Comparison of ENCODE assay signal across 1 cellular context in the genomic region with DNA sequence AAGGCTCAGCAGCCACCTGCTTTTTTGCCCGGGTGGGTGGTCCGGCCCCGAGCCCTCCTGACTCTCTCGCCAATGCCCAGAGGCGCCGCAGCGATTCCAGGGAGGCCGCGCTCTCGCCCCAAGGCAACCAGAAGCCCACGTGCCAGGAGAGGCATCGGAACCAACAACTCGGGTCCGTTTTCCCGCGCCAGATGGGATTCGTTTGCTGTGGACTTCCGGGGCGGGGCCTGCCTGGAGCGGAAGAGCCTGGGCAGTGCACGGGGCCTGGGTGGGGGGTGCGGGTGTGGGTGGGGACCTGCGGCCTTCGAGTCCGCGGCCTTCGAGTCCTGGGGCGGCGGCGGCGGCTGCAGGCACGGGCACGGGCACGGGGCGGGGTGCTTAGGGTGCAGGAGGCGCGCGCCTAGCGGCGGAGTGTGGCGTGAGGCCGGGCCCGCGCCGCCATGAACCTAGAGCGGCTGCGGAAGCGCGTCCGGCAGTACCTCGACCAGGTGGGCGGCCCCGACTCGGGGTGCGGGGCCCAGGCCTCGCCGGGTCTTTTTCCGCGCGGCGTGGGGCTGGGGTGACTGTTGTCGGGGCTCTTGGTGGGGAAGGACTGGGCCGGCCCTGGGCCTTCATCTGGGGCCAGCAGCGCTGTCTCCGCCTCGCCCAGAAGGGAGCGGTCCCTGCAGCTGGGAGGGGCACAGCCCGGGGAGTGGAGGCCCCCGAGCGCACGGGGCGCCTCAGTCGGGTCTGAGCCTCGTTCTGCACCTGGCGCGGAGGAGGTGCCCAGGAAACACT.
A peak's percentile ranks its signal among the peaks of the same experiment; 100 is the strongest.
TF ChIP-seq lines count a peak whose summit lies in the region.

A gene with protein sequence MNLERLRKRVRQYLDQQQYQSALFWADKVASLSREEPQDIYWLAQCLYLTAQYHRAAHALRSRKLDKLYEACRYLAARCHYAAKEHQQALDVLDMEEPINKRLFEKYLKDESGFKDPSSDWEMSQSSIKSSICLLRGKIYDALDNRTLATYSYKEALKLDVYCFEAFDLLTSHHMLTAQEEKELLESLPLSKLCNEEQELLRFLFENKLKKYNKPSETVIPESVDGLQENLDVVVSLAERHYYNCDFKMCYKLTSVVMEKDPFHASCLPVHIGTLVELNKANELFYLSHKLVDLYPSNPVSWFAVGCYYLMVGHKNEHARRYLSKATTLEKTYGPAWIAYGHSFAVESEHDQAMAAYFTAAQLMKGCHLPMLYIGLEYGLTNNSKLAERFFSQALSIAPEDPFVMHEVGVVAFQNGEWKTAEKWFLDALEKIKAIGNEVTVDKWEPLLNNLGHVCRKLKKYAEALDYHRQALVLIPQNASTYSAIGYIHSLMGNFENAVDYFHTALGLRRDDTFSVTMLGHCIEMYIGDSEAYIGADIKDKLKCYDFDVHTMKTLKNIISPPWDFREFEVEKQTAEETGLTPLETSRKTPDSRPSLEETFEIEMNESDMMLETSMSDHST (plus strand): TSS at position 253 of the 777 bp plus-strand sequence. CDS start 188 bp downstream, at position 441.

TF ChIP-seq in HepG2, 621 proteins besides CTCF, POLR2A, EP300 and RAD21 (continued from another document and continues in another):
- TF ChIP-seq, protein P1, sequence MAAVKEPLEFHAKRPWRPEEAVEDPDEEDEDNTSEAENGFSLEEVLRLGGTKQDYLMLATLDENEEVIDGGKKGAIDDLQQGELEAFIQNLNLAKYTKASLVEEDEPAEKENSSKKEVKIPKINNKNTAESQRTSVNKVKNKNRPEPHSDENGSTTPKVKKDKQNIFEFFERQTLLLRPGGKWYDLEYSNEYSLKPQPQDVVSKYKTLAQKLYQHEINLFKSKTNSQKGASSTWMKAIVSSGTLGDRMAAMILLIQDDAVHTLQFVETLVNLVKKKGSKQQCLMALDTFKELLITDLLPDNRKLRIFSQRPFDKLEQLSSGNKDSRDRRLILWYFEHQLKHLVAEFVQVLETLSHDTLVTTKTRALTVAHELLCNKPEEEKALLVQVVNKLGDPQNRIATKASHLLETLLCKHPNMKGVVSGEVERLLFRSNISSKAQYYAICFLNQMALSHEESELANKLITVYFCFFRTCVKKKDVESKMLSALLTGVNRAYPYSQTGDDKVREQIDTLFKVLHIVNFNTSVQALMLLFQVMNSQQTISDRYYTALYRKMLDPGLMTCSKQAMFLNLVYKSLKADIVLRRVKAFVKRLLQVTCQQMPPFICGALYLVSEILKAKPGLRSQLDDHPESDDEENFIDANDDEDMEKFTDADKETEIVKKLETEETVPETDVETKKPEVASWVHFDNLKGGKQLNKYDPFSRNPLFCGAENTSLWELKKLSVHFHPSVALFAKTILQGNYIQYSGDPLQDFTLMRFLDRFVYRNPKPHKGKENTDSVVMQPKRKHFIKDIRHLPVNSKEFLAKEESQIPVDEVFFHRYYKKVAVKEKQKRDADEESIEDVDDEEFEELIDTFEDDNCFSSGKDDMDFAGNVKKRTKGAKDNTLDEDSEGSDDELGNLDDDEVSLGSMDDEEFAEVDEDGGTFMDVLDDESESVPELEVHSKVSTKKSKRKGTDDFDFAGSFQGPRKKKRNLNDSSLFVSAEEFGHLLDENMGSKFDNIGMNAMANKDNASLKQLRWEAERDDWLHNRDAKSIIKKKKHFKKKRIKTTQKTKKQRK (IDR thresholded peaks at IDR 0.05; ENCODE audit: low read length): no peak
- peak; percentile 86 for TF ChIP-seq ZFP36L1 (CRISPR knock-in tag; IDR thresholded peaks at IDR 0.05)
- peak; percentile 55; the same call in 1 of the 2 replicates for TF ChIP-seq ZNF333 (CRISPR knock-in tag; IDR thresholded peaks at IDR 0.05; ENCODE audit: borderline replicate concordance)
- TF ChIP-seq ZNF326 (CRISPR knock-in tag; IDR thresholded peaks at IDR 0.05; ENCODE audit: borderline replicate concordance): no peak
- peak; percentile 81 for TF ChIP-seq ZNF564 (CRISPR knock-in tag; IDR thresholded peaks at IDR 0.05)
- no peak for TF ChIP-seq SNRNP70 (IDR thresholded peaks at IDR 0.05; ENCODE audit: low read depth, low read length)
- no peak for TF ChIP-seq ZNF260 (CRISPR knock-in tag; IDR thresholded peaks at IDR 0.05; ENCODE audit: borderline replicate concordance, low read depth)
- TF ChIP-seq ZNF614 (CRISPR knock-in tag; IDR thresholded peaks at IDR 0.05; ENCODE audit: borderline replicate concordance): peak; percentile 53; the same call in 1 of the 2 replicates
- peak; percentile 64; the same call in 1 of the 2 replicates for TF ChIP-seq ZNF768 (CRISPR knock-in tag; IDR thresholded peaks at IDR 0.05)
- peak; percentile 70; the same call in 1 of the 2 replicates for TF ChIP-seq SALL2 (CRISPR knock-in tag; IDR thresholded peaks at IDR 0.05)
- peak; percentile 65 for TF ChIP-seq YY1 (IDR thresholded peaks at IDR 0.05; ENCODE audit: insufficient read depth, insufficient replicate concordance, low read depth, low read length)
- peak; percentile 81 for TF ChIP-seq REPIN1 (CRISPR knock-in tag; IDR thresholded peaks at IDR 0.05; ENCODE audit: borderline replicate concordance, low read depth)
- no peak for TF ChIP-seq ZNF660 (CRISPR knock-in tag; IDR thresholded peaks at IDR 0.05; ENCODE audit: borderline replicate concordance, low read depth)
- peak; percentile 71; the same call in 1 of the 2 replicates for TF ChIP-seq HES4 (CRISPR knock-in tag; IDR thresholded peaks at IDR 0.05; ENCODE audit: borderline replicate concordance)
- TF ChIP-seq ZNF558 (CRISPR knock-in tag; IDR thresholded peaks at IDR 0.05; ENCODE audit: borderline replicate concordance): peak; percentile 71; the same call in 1 of the 2 replicates
- TF ChIP-seq ZNF7 (CRISPR knock-in tag; IDR thresholded peaks at IDR 0.05): no peak
- TF ChIP-seq EHMT2 (IDR thresholded peaks at IDR 0.05; ENCODE audit: borderline replicate concordance, low read depth, low read length): peak; percentile 94; the same call in 1 of the 2 replicates
- TF ChIP-seq ZNF879 (CRISPR knock-in tag; IDR thresholded peaks at IDR 0.05): peak; percentile 89; the same call in 1 of the 2 replicates
- peak; percentile 46; the same call in 1 of the 2 replicates for TF ChIP-seq ZFP90 (CRISPR knock-in tag; IDR thresholded peaks at IDR 0.05; ENCODE audit: borderline replicate concordance)
- TF ChIP-seq, protein P2, sequence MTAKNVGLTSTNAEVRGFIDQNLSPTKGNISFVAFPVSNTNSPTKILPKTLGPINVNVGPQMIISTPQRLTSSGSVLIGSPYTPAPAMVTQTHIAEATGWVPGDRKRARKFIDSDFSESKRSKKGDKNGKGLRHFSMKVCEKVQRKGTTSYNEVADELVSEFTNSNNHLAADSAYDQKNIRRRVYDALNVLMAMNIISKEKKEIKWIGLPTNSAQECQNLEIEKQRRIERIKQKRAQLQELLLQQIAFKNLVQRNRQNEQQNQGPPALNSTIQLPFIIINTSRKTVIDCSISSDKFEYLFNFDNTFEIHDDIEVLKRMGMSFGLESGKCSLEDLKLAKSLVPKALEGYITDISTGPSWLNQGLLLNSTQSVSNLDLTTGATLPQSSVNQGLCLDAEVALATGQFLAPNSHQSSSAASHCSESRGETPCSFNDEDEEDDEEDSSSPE (CRISPR knock-in tag; IDR thresholded peaks at IDR 0.05): peak; percentile 96
- TF ChIP-seq ZNF839 (CRISPR knock-in tag; IDR thresholded peaks at IDR 0.05; ENCODE audit: borderline replicate concordance): no peak
- peak; percentile 36; the same call in 1 of the 2 replicates for TF ChIP-seq RARA (CRISPR knock-in tag; IDR thresholded peaks at IDR 0.05)
- no peak for TF ChIP-seq ZNF83 (CRISPR knock-in tag; IDR thresholded peaks at IDR 0.05; ENCODE audit: borderline replicate concordance)
- TF ChIP-seq ETV6 (CRISPR knock-in tag; conservative IDR thresholded peaks at IDR 0.05): peak; percentile 76
- peak; percentile 57 for TF ChIP-seq FOXA3 (CRISPR knock-in tag; IDR thresholded peaks at IDR 0.05)
- TF ChIP-seq SMYD3 (CRISPR knock-in tag; IDR thresholded peaks at IDR 0.05): peak; percentile 67; the same call in 1 of the 2 replicates
- TF ChIP-seq, protein P3, sequence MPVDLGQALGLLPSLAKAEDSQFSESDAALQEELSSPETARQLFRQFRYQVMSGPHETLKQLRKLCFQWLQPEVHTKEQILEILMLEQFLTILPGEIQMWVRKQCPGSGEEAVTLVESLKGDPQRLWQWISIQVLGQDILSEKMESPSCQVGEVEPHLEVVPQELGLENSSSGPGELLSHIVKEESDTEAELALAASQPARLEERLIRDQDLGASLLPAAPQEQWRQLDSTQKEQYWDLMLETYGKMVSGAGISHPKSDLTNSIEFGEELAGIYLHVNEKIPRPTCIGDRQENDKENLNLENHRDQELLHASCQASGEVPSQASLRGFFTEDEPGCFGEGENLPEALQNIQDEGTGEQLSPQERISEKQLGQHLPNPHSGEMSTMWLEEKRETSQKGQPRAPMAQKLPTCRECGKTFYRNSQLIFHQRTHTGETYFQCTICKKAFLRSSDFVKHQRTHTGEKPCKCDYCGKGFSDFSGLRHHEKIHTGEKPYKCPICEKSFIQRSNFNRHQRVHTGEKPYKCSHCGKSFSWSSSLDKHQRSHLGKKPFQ (CRISPR knock-in tag; IDR thresholded peaks at IDR 0.05; ENCODE audit: insufficient replicate concordance): peak; percentile 61
- TF ChIP-seq, protein P4, sequence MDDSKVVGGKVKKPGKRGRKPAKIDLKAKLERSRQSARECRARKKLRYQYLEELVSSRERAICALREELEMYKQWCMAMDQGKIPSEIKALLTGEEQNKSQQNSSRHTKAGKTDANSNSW (CRISPR knock-in tag; IDR thresholded peaks at IDR 0.05; ENCODE audit: borderline replicate concordance): peak; percentile 74; the same call in 1 of the 2 replicates
- TF ChIP-seq, protein P5, sequence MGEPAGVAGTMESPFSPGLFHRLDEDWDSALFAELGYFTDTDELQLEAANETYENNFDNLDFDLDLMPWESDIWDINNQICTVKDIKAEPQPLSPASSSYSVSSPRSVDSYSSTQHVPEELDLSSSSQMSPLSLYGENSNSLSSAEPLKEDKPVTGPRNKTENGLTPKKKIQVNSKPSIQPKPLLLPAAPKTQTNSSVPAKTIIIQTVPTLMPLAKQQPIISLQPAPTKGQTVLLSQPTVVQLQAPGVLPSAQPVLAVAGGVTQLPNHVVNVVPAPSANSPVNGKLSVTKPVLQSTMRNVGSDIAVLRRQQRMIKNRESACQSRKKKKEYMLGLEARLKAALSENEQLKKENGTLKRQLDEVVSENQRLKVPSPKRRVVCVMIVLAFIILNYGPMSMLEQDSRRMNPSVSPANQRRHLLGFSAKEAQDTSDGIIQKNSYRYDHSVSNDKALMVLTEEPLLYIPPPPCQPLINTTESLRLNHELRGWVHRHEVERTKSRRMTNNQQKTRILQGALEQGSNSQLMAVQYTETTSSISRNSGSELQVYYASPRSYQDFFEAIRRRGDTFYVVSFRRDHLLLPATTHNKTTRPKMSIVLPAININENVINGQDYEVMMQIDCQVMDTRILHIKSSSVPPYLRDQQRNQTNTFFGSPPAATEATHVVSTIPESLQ (CRISPR knock-in tag; conservative IDR thresholded peaks at IDR 0.05): no peak; the same call in 1 of the 2 replicates
- TF ChIP-seq ZNF343 (CRISPR knock-in tag; IDR thresholded peaks at IDR 0.05): peak; percentile 75; the same call in 1 of the 2 replicates
- TF ChIP-seq SIN3B (IDR thresholded peaks at IDR 0.05; ENCODE audit: low read length): no peak
- TF ChIP-seq CHD2 (IDR thresholded peaks at IDR 0.05; ENCODE audit: low read depth, low read length): no peak
- peak; percentile 73; the same call in 1 of the 2 replicates for TF ChIP-seq BRD4 (CRISPR knock-in tag; IDR thresholded peaks at IDR 0.05)
- peak; percentile 57 for TF ChIP-seq ZNF451 (CRISPR knock-in tag; IDR thresholded peaks at IDR 0.05)
- TF ChIP-seq ZNF235 (CRISPR knock-in tag; IDR thresholded peaks at IDR 0.05; ENCODE audit: borderline replicate concordance): no peak; the same call in 1 of the 2 replicates
- TF ChIP-seq NFE2L1 (CRISPR knock-in tag; IDR thresholded peaks at IDR 0.05; ENCODE audit: borderline replicate concordance): no peak
- TF ChIP-seq ZNF441 (CRISPR knock-in tag; IDR thresholded peaks at IDR 0.05; ENCODE audit: borderline replicate concordance): peak; percentile 84
- TF ChIP-seq, protein P6, sequence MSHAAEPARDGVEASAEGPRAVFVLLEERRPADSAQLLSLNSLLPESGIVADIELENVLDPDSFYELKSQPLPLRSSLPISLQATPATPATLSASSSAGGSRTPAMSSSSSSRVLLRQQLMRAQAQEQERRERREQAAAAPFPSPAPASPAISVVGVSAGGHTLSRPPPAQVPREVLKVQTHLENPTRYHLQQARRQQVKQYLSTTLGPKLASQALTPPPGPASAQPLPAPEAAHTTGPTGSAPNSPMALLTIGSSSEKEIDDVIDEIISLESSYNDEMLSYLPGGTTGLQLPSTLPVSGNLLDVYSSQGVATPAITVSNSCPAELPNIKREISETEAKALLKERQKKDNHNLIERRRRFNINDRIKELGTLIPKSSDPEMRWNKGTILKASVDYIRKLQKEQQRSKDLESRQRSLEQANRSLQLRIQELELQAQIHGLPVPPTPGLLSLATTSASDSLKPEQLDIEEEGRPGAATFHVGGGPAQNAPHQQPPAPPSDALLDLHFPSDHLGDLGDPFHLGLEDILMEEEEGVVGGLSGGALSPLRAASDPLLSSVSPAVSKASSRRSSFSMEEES (CRISPR knock-in tag; IDR thresholded peaks at IDR 0.05): peak; percentile 72; the same call in 1 of the 2 replicates
- TF ChIP-seq SNAI1 (CRISPR knock-in tag; IDR thresholded peaks at IDR 0.05; ENCODE audit: borderline replicate concordance): peak; percentile 59; the same call in 1 of the 2 replicates
- no peak for TF ChIP-seq ZSCAN22 (CRISPR knock-in tag; IDR thresholded peaks at IDR 0.05)
- TF ChIP-seq PCBP2 (optimal IDR thresholded peaks at IDR 0.05; ENCODE audit: low read depth, low read length, poor library complexity, severe bottlenecking): no peak
- TF ChIP-seq CCDC6 (CRISPR knock-in tag; IDR thresholded peaks at IDR 0.05): peak; percentile 91; the same call in 1 of the 2 replicates
- TF ChIP-seq FOXJ3 (CRISPR knock-in tag; IDR thresholded peaks at IDR 0.05; ENCODE audit: borderline replicate concordance): no peak; the same call in none of the 2 replicates
- peak; percentile 46; the same call in 1 of the 2 replicates for TF ChIP-seq KLF12 (CRISPR knock-in tag; IDR thresholded peaks at IDR 0.05; ENCODE audit: borderline replicate concordance)
- peak; percentile 50; the same call in 1 of the 2 replicates for TF ChIP-seq ZNF263 (CRISPR knock-in tag; IDR thresholded peaks at IDR 0.05)
- TF ChIP-seq FOSL2 (CRISPR knock-in tag; IDR thresholded peaks at IDR 0.05): peak; percentile 37; the same call in 1 of the 2 replicates
- no peak for TF ChIP-seq ZNF17 (CRISPR knock-in tag; IDR thresholded peaks at IDR 0.05)
- peak; percentile 100 for TF ChIP-seq CBX1 (IDR thresholded peaks at IDR 0.05; ENCODE audit: low read depth)
- TF ChIP-seq AGO2 (optimal IDR thresholded peaks at IDR 0.05; ENCODE audit: low read depth, low read length): peak; percentile 65
- peak; percentile 73 for TF ChIP-seq ELF3 (CRISPR knock-in tag; IDR thresholded peaks at IDR 0.05)
- TF ChIP-seq NFIB (CRISPR knock-in tag; IDR thresholded peaks at IDR 0.05; ENCODE audit: borderline replicate concordance): no peak
- TF ChIP-seq KDM1A (CRISPR knock-in tag; IDR thresholded peaks at IDR 0.05): no peak
- TF ChIP-seq ZNF878 (CRISPR knock-in tag; IDR thresholded peaks at IDR 0.05): peak; percentile 86
- no peak; the same call in 1 of the 2 replicates for TF ChIP-seq ZNF782 (CRISPR knock-in tag; IDR thresholded peaks at IDR 0.05; ENCODE audit: borderline replicate concordance)
- peak; percentile 74 for TF ChIP-seq MIXL1 (CRISPR knock-in tag; IDR thresholded peaks at IDR 0.05)
